In genomic region chr12:7134371-7135166, GRCh38 we compare ENCODE assay signal across 38 cellular contexts. TPM values are rescaled to one million over a fixed set of nuclear protein-coding genes. Genes with fewer than 3 reads are reported as not detected.
"Had no signal": no experiment of that assay in that cellular context is flagged by ENCODE, and none has a peak within 500 bp of the region (broad histone marks: within the 10 kb centered on the region; RNA-seq: fewer than 3 reads in every experiment).

No MANE protein-coding gene starts in this region.

- H3K4me1 ChIP-seq: breast epithelium had no signal

- H3K36me3 ChIP-seq: breast epithelium, ovary had no signal

- H3K4me3 Mint-ChIP-seq: activated naive CD4-positive, alpha-beta T cell treated with anti-CD3 and anti-CD28 coated beads, Interleukin-2, amount 50 U/mL, for 24 hours; activated naive CD8-positive, alpha-beta T cell treated with anti-CD3 and anti-CD28 coated beads, Interleukin-2, amount 50 U/mL, for 24 hours; immature natural killer cell; nephron progenitor cell; stimulated activated effector memory CD8-positive, alpha-beta T cell treated with anti-CD3 and anti-CD28 coated beads, Interleukin-12 subunit alpha, Interleukin-12 subunit beta, amount 100 ng/mL, for 72 hours; stimulated activated naive CD8-positive, alpha-beta T cell treated with anti-CD3 and anti-CD28 coated beads, Interleukin-15, Interleukin-2, amounts not matched to agents 100 ng/mL and 50 ng/mL, for 24 hours; T-helper 2 cell treated with Interferon-gamma antibody and Interleukin-4, amounts not matched to agents 5 μg/mL and 100 μg/mL, for 36 hours had no signal

- DNase-seq: activated CD4-positive, alpha-beta T cell treated with anti-CD3 and anti-CD28 coated beads for 48 hours; activated CD4-positive, alpha-beta T cell treated with anti-CD3 and anti-CD28 coated beads, Interleukin-2, amount 50 U/mL, for 48 hours; activated CD8-positive, alpha-beta memory T cell treated with anti-CD3 and anti-CD28 coated beads for 24 hours; activated gamma-delta T cell; activated naive CD8-positive, alpha-beta T cell treated with anti-CD3 and anti-CD28 coated beads, Interleukin-2, amount 50 U/mL, for 24 hours; amygdala; cerebellar nuclear complex; dorsolateral prefrontal cortex; effector memory CD4-positive, alpha-beta T cell; hypothalamus; immature natural killer cell; mesendoderm; mucosa of descending colon; nephron progenitor cell; ovary; stimulated activated CD4-positive, alpha-beta T cell treated with anti-CD3 and anti-CD28 coated beads, Interleukin-4, amount 100 ng/mL, for 24 hours; T-helper 1 cell; trophoblast cell; WERI-Rb-1 had no signal

- FAIRE-seq: TTC549 had no signal

- H3K27ac ChIP-seq: breast epithelium, coronary artery, heart left ventricle, ovary, skin epidermis, thoracic aorta, WERI-Rb-1 had no signal

- ATAC-seq: activated CD4-positive, CD25-positive, alpha-beta regulatory T cell treated with anti-CD3 and anti-CD28 coated beads, Interleukin-2, amount 50 U/mL, for 24 hours; activated naive CD8-positive, alpha-beta T cell treated with anti-CD3 and anti-CD28 coated beads, Interleukin-2, amount 50 U/mL, for 24 hours; heart left ventricle; left lobe of liver; mucosa of descending colon; sciatic nerve; stimulated activated effector memory CD8-positive, alpha-beta T cell treated with anti-CD3 and anti-CD28 coated beads, Interleukin-12 subunit alpha, Interleukin-12 subunit beta, amount 100 ng/mL, for 72 hours had no signal

- H3K9me3 ChIP-seq: breast epithelium, heart left ventricle, mucosa of descending colon, ovary, thoracic aorta had no signal

- H3K9me3 Mint-ChIP-seq: activated naive CD4-positive, alpha-beta T cell treated with anti-CD3 and anti-CD28 coated beads, Interleukin-2, amount 50 U/mL, for 24 hours; activated naive CD8-positive, alpha-beta T cell treated with anti-CD3 and anti-CD28 coated beads, Interleukin-2, amount 50 U/mL, for 24 hours; immature natural killer cell; nephron progenitor cell; stimulated activated effector memory CD8-positive, alpha-beta T cell treated with anti-CD3 and anti-CD28 coated beads, Interleukin-12 subunit alpha, Interleukin-12 subunit beta, amount 100 ng/mL, for 72 hours; stimulated activated naive CD8-positive, alpha-beta T cell treated with anti-CD3 and anti-CD28 coated beads, Interleukin-15, Interleukin-2, amounts not matched to agents 100 ng/mL and 50 ng/mL, for 24 hours; T-helper 2 cell treated with Interferon-gamma antibody and Interleukin-4, amounts not matched to agents 5 μg/mL and 100 μg/mL, for 36 hours had no signal

- H3K27me3 ChIP-seq: breast epithelium, dorsolateral prefrontal cortex, ovary had no signal

- H3K27me3 Mint-ChIP-seq: activated naive CD4-positive, alpha-beta T cell treated with anti-CD3 and anti-CD28 coated beads, Interleukin-2, amount 50 U/mL, for 24 hours; activated naive CD8-positive, alpha-beta T cell treated with anti-CD3 and anti-CD28 coated beads, Interleukin-2, amount 50 U/mL, for 24 hours; progenitor cell of endocrine pancreas; stimulated activated naive CD8-positive, alpha-beta T cell treated with anti-CD3 and anti-CD28 coated beads, Interleukin-15, Interleukin-2, amounts not matched to agents 100 ng/mL and 50 ng/mL, for 24 hours had no signal

- H3K4me3 ChIP-seq: breast epithelium, coronary artery, heart left ventricle, lung, mucosa of descending colon, ovary, skin epidermis, thoracic aorta had no signal

- H3K27ac Mint-ChIP-seq: activated naive CD4-positive, alpha-beta T cell treated with anti-CD3 and anti-CD28 coated beads, Interleukin-2, amount 50 U/mL, for 24 hours; activated naive CD8-positive, alpha-beta T cell treated with anti-CD3 and anti-CD28 coated beads, Interleukin-2, amount 50 U/mL, for 24 hours; nephron progenitor cell; progenitor cell of endocrine pancreas; stimulated activated naive CD8-positive, alpha-beta T cell treated with anti-CD3 and anti-CD28 coated beads, Interleukin-15, Interleukin-2, amounts not matched to agents 100 ng/mL and 50 ng/mL, for 24 hours had no signal

RNA-seq across cellular contexts. Expression of gene RBP5, which starts 5.9 kb away (rescaled TPM):
- total RNA-seq: fibroblast of lung, fibroblast of villous mesenchyme, kidney epithelial cell, myocyte had no signal
- polyA plus RNA-seq: fibroblast of lung, immature natural killer cell had no signal
